Comparison of ENCODE assay signal across 16 cellular contexts in the genomic region with DNA sequence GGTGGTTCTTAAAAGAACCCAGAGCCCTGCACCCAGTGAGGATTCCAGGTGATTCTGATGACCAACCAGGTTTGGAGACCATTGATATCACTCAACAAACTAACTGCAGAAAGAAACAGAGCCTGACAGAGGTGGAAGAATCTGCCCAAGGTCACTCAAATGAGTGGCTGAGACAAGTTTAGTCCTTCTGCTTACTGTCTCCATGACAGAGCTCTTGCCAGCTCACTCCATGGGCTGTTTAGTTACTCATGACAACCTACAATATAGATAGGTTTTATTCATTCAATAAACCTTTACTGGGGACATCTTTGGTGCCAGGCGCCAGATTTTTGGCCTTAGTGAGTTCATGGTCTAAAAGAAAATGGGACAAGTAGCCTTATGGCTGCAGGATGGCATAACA.
"Had no signal": no experiment of that assay in that cellular context is flagged by ENCODE, and none has a peak within 500 bp of the region (broad histone marks: within the 10 kb centered on the region; RNA-seq: fewer than 3 reads in every experiment).

No MANE protein-coding gene starts in this region.

- ATAC-seq: foreskin keratinocyte, gastroesophageal sphincter, left cardiac atrium, left lung, lower lobe of right lung, mucosa of descending colon had no signal

- H3K4me3 ChIP-seq: coronary artery, dorsolateral prefrontal cortex, esophagus muscularis mucosa, gastroesophageal sphincter, heart right ventricle, left lung, lower lobe of right lung, mucosa of descending colon had no signal

- H3K36me3 ChIP-seq: left lung, lower lobe of right lung had no signal

- H3K4me1 ChIP-seq: left lung, lower lobe of right lung had no signal

- H3K27ac ChIP-seq: coronary artery, dorsolateral prefrontal cortex, foreskin keratinocyte, heart right ventricle, left lung, lower lobe of right lung had no signal

- H3K9me3 ChIP-seq: esophagus muscularis mucosa, gastroesophageal sphincter, heart right ventricle, left lung, lower lobe of right lung, mucosa of descending colon had no signal

- H3K27me3 ChIP-seq: dorsolateral prefrontal cortex, esophagus muscularis mucosa, foreskin keratinocyte, gastroesophageal sphincter, heart right ventricle, left lung had no signal

- DNase-seq: dermis blood vessel endothelial cell; dorsolateral prefrontal cortex; effector CD4-positive, alpha-beta T cell; effector memory CD4-positive, alpha-beta T cell; foreskin keratinocyte; heart right ventricle; hippocampal formation; left cardiac atrium; left lung; lower lobe of right lung; mesenchymal stem cell; mucosa of descending colon; naive B cell had no signal
